8 cellular contexts compared by ENCODE assay signal in the genomic region with DNA sequence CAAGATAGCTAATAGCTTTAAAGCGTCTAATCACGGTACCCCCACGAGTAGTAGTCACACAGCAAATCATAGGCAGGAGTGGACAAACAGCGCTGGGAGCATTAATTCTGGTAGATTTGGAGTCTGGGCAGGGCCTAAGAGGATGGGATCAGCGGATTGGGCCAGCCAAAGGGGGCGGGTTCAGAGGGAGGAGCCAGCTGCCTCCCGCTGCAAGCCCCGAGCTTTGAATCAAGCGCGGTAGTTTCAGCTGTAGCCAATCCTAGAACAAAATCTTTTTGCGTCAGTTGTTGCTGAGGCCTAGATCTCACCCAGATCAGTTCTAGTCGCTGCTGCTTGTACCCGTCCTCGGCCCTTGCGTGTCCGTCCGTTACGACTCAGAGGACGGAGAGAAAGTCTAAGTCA. TPM values are rescaled to one million over a fixed set of nuclear protein-coding genes. Genes with fewer than 3 reads are reported as not detected.
A peak's percentile ranks its signal among the peaks of the same experiment; 100 is the strongest.
DNase-seq lines count a peak whose midpoint lies in the region; ATAC-seq, FAIRE-seq and TF ChIP-seq lines count a peak whose summit lies in the region.

No MANE protein-coding gene starts in this region.

- no peak for TF ChIP-seq RAD21 in A549 (conservative IDR thresholded peaks at IDR 0.05 in 1 of 2, IDR thresholded peaks at IDR 0.05 in 1 of 2)

- 3% methylated on average over 16 of the region's 19 CpGs for WGBS in A549 (ENCODE audit: missing lambda C conversion rate)

- no peak for FAIRE-seq in A549 (lab: Jason Lieb, UNC)

- H3K4me3 ChIP-seq in A549, result peak overlapping the region; percentile 89
- peak overlapping the region; percentile 86 for H3K4me3 ChIP-seq in WERI-Rb-1 (ENCODE audit: low read depth, low read length)

- peaks cover 13% of the 10 kb centered on the region; the same call in 2 of the 3 replicates for H3K4me1 ChIP-seq in A549

- H3K27ac Mint-ChIP-seq in immature natural killer cell, result peak overlapping the region; percentile 94 to 99 (median 98)

- DNase-seq in A549 (ENCODE audit: low read depth in 1 of 2, low spot score in 1 of 2) (peak; percentile 94 to 97), NCI-H2171 treated with DMSO at 0.1 percent for 48 hours (lab: John Stamatoyannopoulos, UW) (peak; percentile 97), WERI-Rb-1 (peak; percentile 95), caudate nucleus (lab: John Stamatoyannopoulos, UW) (peak; percentile 59 to 99 (median 92)), immature natural killer cell (peak; percentile 92 to 95 (median 95)), smooth muscle cell of the brain vasculature (ENCODE audit: low read depth, low spot score) (peak; percentile 95)

- peak overlapping the region; percentile 94 for H3K4me2 ChIP-seq in A549

- peaks cover 7 to 16% (median 11%) of the 10 kb centered on the region in 3 donors for H3K27me3 Mint-ChIP-seq in immature natural killer cell (ENCODE audit: low read depth in 3 of 3)

- POLR2A ChIA-PET in A549 (lab: Yijun Ruan, JAX), result interaction anchor here (0.6 to 3.6 kb wide), 6 partner anchors 59 to 299 kb away, joined by 3 to 27 read pairs (median 4); a partner anchor contains a TSS

- H3K27ac ChIP-seq in A549, result peak overlapping the region; percentile 91 to 98
- peak overlapping the region; percentile 99 for H3K27ac ChIP-seq in WERI-Rb-1
- H3K27ac ChIP-seq in caudate nucleus (ENCODE audit: low read depth, low read length), result peak overlapping the region; percentile 69

- TF ChIP-seq EP300 in A549 (IDR thresholded peaks at IDR 0.05), result no peak

- ATAC-seq in A549 (peak; percentile 90 to 91), GM18868 (IDR thresholded peaks at IDR 0.05; ENCODE audit: unreplicated experiment) (peak; percentile 77), HG03108 (IDR thresholded peaks at IDR 0.05; ENCODE audit: unreplicated experiment) (peak; percentile 75)

- no peaks in the 10 kb centered on the region for H3K36me3 Mint-ChIP-seq in immature natural killer cell

- CTCF ChIA-PET in A549 (lab: Yijun Ruan, JAX), result interaction anchor here (0.7 to 2.6 kb wide), 4 partner anchors 14 to 224 kb away, joined by 3 to 21 read pairs (median 6); no protein-coding TSS in a partner anchor

- peaks cover 35% of the 10 kb centered on the region for H3K36me3 ChIP-seq in WERI-Rb-1

- peak overlapping the region; percentile 94 to 100 (median 98) for H3K4me3 Mint-ChIP-seq in immature natural killer cell

- H3K9me3 ChIP-seq in A549 (no peaks in the 10 kb centered on the region), WERI-Rb-1 (ENCODE audit: severe bottlenecking) (no peaks in the 10 kb centered on the region)

- TF ChIP-seq CTCF in A549 (IDR thresholded peaks at IDR 0.05), result no peak
- TF ChIP-seq CTCF in WERI-Rb-1 (IDR thresholded peaks at IDR 0.05; ENCODE audit: low read depth, low read length), result no peak

- no peak for TF ChIP-seq POLR2A in A549 (IDR thresholded peaks at IDR 0.05; ENCODE audit: low read length)

- no peaks in the 10 kb centered on the region for H3K27me3 ChIP-seq in WERI-Rb-1 (ENCODE audit: insufficient read depth, low read depth, severe bottlenecking)

- no peaks in the 10 kb centered on the region for H3K9me3 Mint-ChIP-seq in immature natural killer cell

- peaks cover 32 to 36% of the 10 kb centered on the region in 2 donors for H3K4me1 Mint-ChIP-seq in immature natural killer cell

TF ChIP-seq in A549, 52 proteins besides CTCF, POLR2A, EP300 and RAD21:
- TF ChIP-seq RCOR1 (IDR thresholded peaks at IDR 0.05; ENCODE audit: low read depth, low read length) (no peak), HEYL (CRISPR knock-in tag; IDR thresholded peaks at IDR 0.05) (no peak), RFX5 (IDR thresholded peaks at IDR 0.05) (peak; percentile 99), CBX2 (IDR thresholded peaks at IDR 0.05; ENCODE audit: borderline replicate concordance, low read depth) (no peak), HOXA7 (CRISPR knock-in tag; IDR thresholded peaks at IDR 0.05) (no peak), RNF2 (IDR thresholded peaks at IDR 0.05; ENCODE audit: borderline replicate concordance, low read depth) (no peak), CHD2 (IDR thresholded peaks at IDR 0.05; ENCODE audit: low read length, partially characterized antibody) (no peak), PHF8 (IDR thresholded peaks at IDR 0.05; ENCODE audit: borderline replicate concordance, low read depth) (no peak)
- TF ChIP-seq, protein P1, sequence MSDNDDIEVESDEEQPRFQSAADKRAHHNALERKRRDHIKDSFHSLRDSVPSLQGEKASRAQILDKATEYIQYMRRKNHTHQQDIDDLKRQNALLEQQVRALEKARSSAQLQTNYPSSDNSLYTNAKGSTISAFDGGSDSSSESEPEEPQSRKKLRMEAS (IDR thresholded peaks at IDR 0.05), result no peak

RNA-seq across cellular contexts. Expression of a gene that starts 0.6 kb away (rescaled TPM):
- polyA plus RNA-seq in A549 (2011; rRNA removed), result 101 and 139 TPM in 2 replicates
- 129 and 138 TPM in 2 replicates for polyA plus RNA-seq in A549 (2012; cell fraction: cytosol; rRNA removed)
- 108 and 124 TPM in 2 replicates for polyA plus RNA-seq in A549 (2012; cell fraction: nucleus; rRNA removed)
- polyA plus RNA-seq in A549 (2017; fragmentation: RNase III; extraction: RNeasy Plus Mini Kit Qiagen cat#74134 plus additional on column Dnase treatment), result 262 to 273 TPM (median 272 TPM) in 3 replicates
- polyA minus RNA-seq in A549 (2011; rRNA and poly(A)+ RNA removed), result 42.9 and 82.8 TPM in 2 replicates
- polyA plus RNA-seq in immature natural killer cell, result 10 to 100 TPM; 33.7 to 78.0 (median 67.9) TPM

RNA-seq across cellular contexts. Expression of a gene that starts 32.6 kb away (rescaled TPM):
- 110 and 139 TPM in 2 replicates for polyA plus RNA-seq in A549 (2011; rRNA removed)
- 116 and 122 TPM in 2 replicates for polyA plus RNA-seq in A549 (2012; cell fraction: cytosol; rRNA removed)
- 105 and 119 TPM in 2 replicates for polyA plus RNA-seq in A549 (2012; cell fraction: nucleus; rRNA removed)
- polyA plus RNA-seq in A549 (2017; fragmentation: RNase III; extraction: RNeasy Plus Mini Kit Qiagen cat#74134 plus additional on column Dnase treatment), result 77.3 to 92.8 TPM (median 89.0 TPM) in 3 replicates
- polyA minus RNA-seq in A549 (2011; rRNA and poly(A)+ RNA removed), result 110 and 117 TPM in 2 replicates
- 100 to 1,000 TPM in 1 of 3 donors, 10 to 100 TPM in 2; 89.1 to 133 (median 94.6) TPM for polyA plus RNA-seq in immature natural killer cell

RNA-seq across cellular contexts. Expression of a gene that starts 40.6 kb away (rescaled TPM):
- 0.38 and 0.50 TPM in 2 replicates for polyA plus RNA-seq in A549 (2011; rRNA removed)
- polyA plus RNA-seq in A549 (2012; cell fraction: cytosol; rRNA removed), result 0.26 and 0.35 TPM in 2 replicates
- polyA plus RNA-seq in A549 (2012; cell fraction: nucleus; rRNA removed), result 3.4 TPM in 2 replicates
- polyA plus RNA-seq in A549 (2017; fragmentation: RNase III; extraction: RNeasy Plus Mini Kit Qiagen cat#74134 plus additional on column Dnase treatment), result 0.26 to 0.66 TPM (median 0.49 TPM) in 3 replicates
- 1.7 and 2.0 TPM in 2 replicates for polyA minus RNA-seq in A549 (2011; rRNA and poly(A)+ RNA removed)
- polyA plus RNA-seq in immature natural killer cell, result under 1 TPM in 1 of 3 donors, not detected in 2; 0.47 TPM

Comparison
In these comparisons a context has a peak if more than half of its experiments do, and no peak if none do; other contexts are left out.
1. Peak in every context shown above with its lines: DNase-seq, ATAC-seq, H3K4me3 ChIP-seq and H3K27ac ChIP-seq.